In the genomic region with DNA sequence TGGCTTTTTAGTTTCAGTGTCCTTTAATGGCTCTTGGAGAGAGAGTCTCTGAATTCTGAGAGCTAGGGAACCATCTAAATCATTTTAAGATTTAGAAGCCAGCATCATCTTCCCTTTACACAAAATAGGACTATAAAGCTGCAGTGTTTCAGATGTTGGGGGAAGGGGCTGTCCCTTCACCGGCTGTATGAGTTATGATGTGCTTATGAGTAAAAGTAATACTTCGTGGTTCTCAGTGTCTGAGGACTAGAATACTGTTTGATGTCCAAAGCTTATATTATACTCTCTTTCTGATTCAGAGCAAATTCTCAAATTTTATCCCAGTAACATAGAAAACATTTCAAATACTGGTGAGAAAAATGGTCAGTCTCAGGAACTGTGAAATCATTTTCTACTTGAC, we compare ENCODE assay signal across 17 cellular contexts.
A peak's percentile ranks its signal among the peaks of the same experiment; 100 is the strongest.
DNase-seq lines count a peak whose midpoint lies in the region; ATAC-seq lines count a peak whose summit lies in the region.
"Had no signal": no experiment of that assay in that cellular context is flagged by ENCODE, and none has a peak within 500 bp of the region (broad histone marks: within the 10 kb centered on the region; RNA-seq: fewer than 3 reads in every experiment).

No MANE protein-coding gene starts in this region.

- DNase-seq in activated CD4-positive, alpha-beta memory T cell treated with anti-CD3 and anti-CD28 coated beads for 36 hours, result peak; percentile 60
- no peak for DNase-seq in activated CD4-positive, alpha-beta memory T cell treated with anti-CD3 and anti-CD28 coated beads, Interleukin-2, amount 10 ng/mL, durations not matched to agents 7 days and 5 days
- peak; percentile 4 for DNase-seq in activated naive CD8-positive, alpha-beta T cell treated with anti-CD3 and anti-CD28 coated beads, Interleukin-2, amount 50 U/mL, for 24 hours
- DNase-seq in NCI-H1105 treated with DMSO at 0.1 percent for 48 hours (lab: John Stamatoyannopoulos, UW) (no peak), CD1c-positive myeloid dendritic cell (ENCODE audit: extremely low spot score) (no peak)
- DNase-seq: activated effector memory CD4-positive, alpha-beta T cell treated with anti-CD3 and anti-CD28 coated beads, Interleukin-2, amount 50 U/mL, for 16 hours; Caco-2; foreskin keratinocyte; NCI-H1092; OCI-M1 had no signal

- H3K9me3 Mint-ChIP-seq in activated CD4-positive, alpha-beta memory T cell treated with anti-CD3 and anti-CD28 coated beads for 36 hours, result no peaks in the 10 kb centered on the region
- H3K9me3 Mint-ChIP-seq in activated CD4-positive, alpha-beta memory T cell treated with anti-CD3 and anti-CD28 coated beads, Interleukin-2, amount 10 ng/mL, durations not matched to agents 7 days and 5 days, result no peaks in the 10 kb centered on the region
- no peaks in the 10 kb centered on the region for H3K9me3 Mint-ChIP-seq in activated naive CD8-positive, alpha-beta T cell treated with anti-CD3 and anti-CD28 coated beads, Interleukin-2, amount 50 U/mL, for 24 hours
- H3K9me3 Mint-ChIP-seq: endodermal cell, memory B cell, WTC11 had no signal

- intact Hi-C loops in activated CD4-positive, alpha-beta memory T cell treated with anti-CD3 and anti-CD28 coated beads for 36 hours (cut with micrococcal nuclease), result loop anchor here (1.0 kb wide), 1 partner anchor 48 kb away; no protein-coding TSS in a partner anchor

- H3K4me3 Mint-ChIP-seq in activated CD4-positive, alpha-beta memory T cell treated with anti-CD3 and anti-CD28 coated beads for 36 hours, result no peak overlapping the region
- no peak overlapping the region for H3K4me3 Mint-ChIP-seq in activated CD4-positive, alpha-beta memory T cell treated with anti-CD3 and anti-CD28 coated beads, Interleukin-2, amount 10 ng/mL, durations not matched to agents 7 days and 5 days
- H3K4me3 Mint-ChIP-seq in activated naive CD8-positive, alpha-beta T cell treated with anti-CD3 and anti-CD28 coated beads, Interleukin-2, amount 50 U/mL, for 24 hours, result no peak overlapping the region
- H3K4me3 Mint-ChIP-seq: endodermal cell, memory B cell, WTC11 had no signal

- ATAC-seq in GM19035 (IDR thresholded peaks at IDR 0.05; ENCODE audit: unreplicated experiment) (peak; percentile 85), HG02798 (IDR thresholded peaks at IDR 0.05; ENCODE audit: poor library complexity, unreplicated experiment) (peak; percentile 82), GM21528 (IDR thresholded peaks at IDR 0.05; ENCODE audit: low FRiP score, unreplicated experiment) (no peak)
- ATAC-seq in activated naive CD8-positive, alpha-beta T cell treated with anti-CD3 and anti-CD28 coated beads, Interleukin-2, amount 50 U/mL, for 24 hours, result peak; percentile 97
- ATAC-seq: A549, foreskin keratinocyte, WTC11 had no signal

- no peak overlapping the region for H3K27ac Mint-ChIP-seq in activated CD4-positive, alpha-beta memory T cell treated with anti-CD3 and anti-CD28 coated beads for 36 hours
- no peak overlapping the region for H3K27ac Mint-ChIP-seq in activated CD4-positive, alpha-beta memory T cell treated with anti-CD3 and anti-CD28 coated beads, Interleukin-2, amount 10 ng/mL, durations not matched to agents 7 days and 5 days
- no peak overlapping the region for H3K27ac Mint-ChIP-seq in activated naive CD8-positive, alpha-beta T cell treated with anti-CD3 and anti-CD28 coated beads, Interleukin-2, amount 50 U/mL, for 24 hours
- H3K27ac Mint-ChIP-seq: endodermal cell, memory B cell, WTC11 had no signal

- no peaks in the 10 kb centered on the region for H3K36me3 Mint-ChIP-seq in activated CD4-positive, alpha-beta memory T cell treated with anti-CD3 and anti-CD28 coated beads for 36 hours
- no peaks in the 10 kb centered on the region for H3K36me3 Mint-ChIP-seq in activated CD4-positive, alpha-beta memory T cell treated with anti-CD3 and anti-CD28 coated beads, Interleukin-2, amount 10 ng/mL, durations not matched to agents 7 days and 5 days (ENCODE audit: low read depth)
- H3K36me3 Mint-ChIP-seq in activated naive CD8-positive, alpha-beta T cell treated with anti-CD3 and anti-CD28 coated beads, Interleukin-2, amount 50 U/mL, for 24 hours (ENCODE audit: low read depth), result no peaks in the 10 kb centered on the region
- H3K36me3 Mint-ChIP-seq: memory B cell had no signal

- peaks cover 2% of the 10 kb centered on the region for H3K4me1 Mint-ChIP-seq in activated CD4-positive, alpha-beta memory T cell treated with anti-CD3 and anti-CD28 coated beads for 36 hours (ENCODE audit: low read depth)
- no peaks in the 10 kb centered on the region for H3K4me1 Mint-ChIP-seq in activated CD4-positive, alpha-beta memory T cell treated with anti-CD3 and anti-CD28 coated beads, Interleukin-2, amount 10 ng/mL, durations not matched to agents 7 days and 5 days
- H3K4me1 Mint-ChIP-seq in activated naive CD8-positive, alpha-beta T cell treated with anti-CD3 and anti-CD28 coated beads, Interleukin-2, amount 50 U/mL, for 24 hours, result peaks cover 7% of the 10 kb centered on the region
- H3K4me1 Mint-ChIP-seq: endodermal cell, memory B cell, WTC11 had no signal

- POLR2A ChIA-PET in activated CD4-positive, alpha-beta memory T cell treated with anti-CD3 and anti-CD28 coated beads for 36 hours (lab: Charles Lee), result no interaction called here
- POLR2A ChIA-PET in activated CD4-positive, alpha-beta memory T cell treated with anti-CD3 and anti-CD28 coated beads, Interleukin-2, amount 10 ng/mL, durations not matched to agents 7 days and 5 days (lab: Charles Lee), result no interaction called here

- CTCF ChIA-PET in activated CD4-positive, alpha-beta memory T cell treated with anti-CD3 and anti-CD28 coated beads for 36 hours (lab: Charles Lee), result interaction anchor here (0.6 kb wide), 1 partner anchor 323 kb away, joined by 3 read pairs; no protein-coding TSS in a partner anchor
- CTCF ChIA-PET in activated CD4-positive, alpha-beta memory T cell treated with anti-CD3 and anti-CD28 coated beads, Interleukin-2, amount 10 ng/mL, durations not matched to agents 7 days and 5 days (lab: Charles Lee), result no interaction called here

- H3K27me3 Mint-ChIP-seq in activated CD4-positive, alpha-beta memory T cell treated with anti-CD3 and anti-CD28 coated beads for 36 hours, result peaks cover 20% of the 10 kb centered on the region
- peaks cover 1% of the 10 kb centered on the region for H3K27me3 Mint-ChIP-seq in activated CD4-positive, alpha-beta memory T cell treated with anti-CD3 and anti-CD28 coated beads, Interleukin-2, amount 10 ng/mL, durations not matched to agents 7 days and 5 days
- peaks cover 17% of the 10 kb centered on the region for H3K27me3 Mint-ChIP-seq in activated naive CD8-positive, alpha-beta T cell treated with anti-CD3 and anti-CD28 coated beads, Interleukin-2, amount 50 U/mL, for 24 hours

Comparison
In these comparisons a context has a peak if more than half of its experiments do, and no peak if none do; other contexts are left out.
1. DNase-seq: peak in activated CD4-positive, alpha-beta memory T cell treated with anti-CD3 and anti-CD28 coated beads for 36 hours (single experiment) and activated naive CD8-positive, alpha-beta T cell treated with anti-CD3 and anti-CD28 coated beads, Interleukin-2, amount 50 U/mL, for 24 hours (single experiment); none in activated CD4-positive, alpha-beta memory T cell treated with anti-CD3 and anti-CD28 coated beads, Interleukin-2, amount 10 ng/mL, durations not matched to agents 7 days and 5 days (single experiment), NCI-H1105 treated with DMSO at 0.1 percent for 48 hours (single experiment) and CD1c-positive myeloid dendritic cell (single experiment).